Comparison of ENCODE assay signal across 3 cellular contexts in genomic region chr19:46772170-46773017, GRCh38.
A peak's percentile ranks its signal among the peaks of the same experiment; 100 is the strongest.
TF ChIP-seq lines count a peak whose summit lies in the region.

No MANE protein-coding gene starts in this region.

TF ChIP-seq in IMR-90, 13 proteins besides CTCF, POLR2A, EP300 and RAD21:
- peak; percentile 47 for TF ChIP-seq CEBPB (IDR thresholded peaks at IDR 0.05; ENCODE audit: low read depth, low read length)
- TF ChIP-seq USF2 (IDR thresholded peaks at IDR 0.05; ENCODE audit: low read depth, low read length): no peak
- no peak for TF ChIP-seq MAZ (IDR thresholded peaks at IDR 0.05; ENCODE audit: borderline replicate concordance, low read depth, low read length)

TF ChIP-seq in WTC11, 78 proteins besides CTCF, POLR2A, EP300 and RAD21:
- TF ChIP-seq ETV6 (CRISPR knock-in tag; IDR thresholded peaks at IDR 0.05) (no peak), NFATC4 (CRISPR knock-in tag; IDR thresholded peaks at IDR 0.05) (0 out of 2 replicates have a peak, but pooled peaks have one; percentile 30), NFYB (CRISPR knock-in tag; conservative IDR thresholded peaks at IDR 0.05; ENCODE audit: low read depth) (no peak), OVOL2 (CRISPR knock-in tag; IDR thresholded peaks at IDR 0.05; ENCODE audit: borderline replicate concordance) (no peak), SMAD4 (CRISPR knock-in tag; IDR thresholded peaks at IDR 0.05) (no peak), CREM (CRISPR knock-in tag; IDR thresholded peaks at IDR 0.05) (no peak), ZNF671 (CRISPR knock-in tag; IDR thresholded peaks at IDR 0.05) (peak; percentile 75; the same call in 1 of the 2 replicates), E2F5 (CRISPR knock-in tag; IDR thresholded peaks at IDR 0.05) (no peak), EMX1 (CRISPR knock-in tag; IDR thresholded peaks at IDR 0.05) (peak; percentile 61; the same call in 1 of the 2 replicates), ZNF121 (CRISPR knock-in tag; IDR thresholded peaks at IDR 0.05) (peak; percentile 32; the same call in 1 of the 2 replicates), E2F4 (CRISPR knock-in tag; IDR thresholded peaks at IDR 0.05; ENCODE audit: borderline replicate concordance, low read depth) (no peak)

TF ChIP-seq in HEK293T, 16 proteins besides CTCF, POLR2A, EP300 and RAD21:
- TF ChIP-seq L3MBTL2 (conservative IDR thresholded peaks at IDR 0.05): no peak
- no peak for TF ChIP-seq CTBP1 (IDR thresholded peaks at IDR 0.05; ENCODE audit: borderline replicate concordance)
- TF ChIP-seq SP1 (IDR thresholded peaks at IDR 0.05): no peak
